ENCODE assay signal across 18 cellular contexts in genomic region chr12:100295764-100296555, GRCh38. TPM values are rescaled to one million over a fixed set of nuclear protein-coding genes. Genes with fewer than 3 reads are reported as not detected.
A peak's percentile ranks its signal among the peaks of the same experiment; 100 is the strongest.
DNase-seq lines count a peak whose midpoint lies in the region; ATAC-seq and TF ChIP-seq lines count a peak whose summit lies in the region.
"Had no signal": no experiment of that assay in that cellular context is flagged by ENCODE, and none has a peak within 500 bp of the region (broad histone marks: within the 10 kb centered on the region; RNA-seq: fewer than 3 reads in every experiment).

No MANE protein-coding gene starts in this region.

- no peak overlapping the region for H3K4me3 Mint-ChIP-seq in T-helper 17 cell
- H3K4me3 Mint-ChIP-seq: activated CD4-positive, alpha-beta T cell treated with anti-CD3 and anti-CD28 coated beads, Interleukin-2, amount 10 ng/mL, durations not matched to agents 7 days and 5 days had no signal

- H3K27ac ChIP-seq in adrenal gland: peak overlapping the region in 3 of 5 donors; percentile 14 to 66 (median 38)
- H3K27ac ChIP-seq: pancreas, spleen, stomach had no signal

- H3K9me3 ChIP-seq in adrenal gland (replicated peaks in 1 of 3): no peaks in the 10 kb centered on the region
- no peaks in the 10 kb centered on the region for H3K9me3 ChIP-seq in T-helper 17 cell (ENCODE audit: control insufficient read depth, low read length, poor library complexity, severe bottlenecking)
- H3K9me3 ChIP-seq: stomach had no signal

- no peaks in the 10 kb centered on the region for H3K27me3 Mint-ChIP-seq in T-helper 17 cell
- H3K27me3 Mint-ChIP-seq: activated CD4-positive, alpha-beta T cell treated with anti-CD3 and anti-CD28 coated beads, Interleukin-2, amount 10 ng/mL, durations not matched to agents 7 days and 5 days had no signal

- H3K36me3 Mint-ChIP-seq in T-helper 17 cell (ENCODE audit: low read depth): peaks cover 14% of the 10 kb centered on the region

- H3K27ac Mint-ChIP-seq in T-helper 17 cell: no peak overlapping the region
- H3K27ac Mint-ChIP-seq: activated CD4-positive, alpha-beta T cell treated with anti-CD3 and anti-CD28 coated beads, Interleukin-2, amount 10 ng/mL, durations not matched to agents 7 days and 5 days had no signal

- peaks cover 0 to 6% of the 10 kb centered on the region in 2 donors for H3K36me3 ChIP-seq in adrenal gland (replicated peaks in 1 of 2)

- H3K4me1 ChIP-seq in adrenal gland (replicated peaks in 1 of 2): peaks cover 8 to 13% of the 10 kb centered on the region in 2 donors
- H3K4me1 ChIP-seq: pancreas, spleen, stomach had no signal

- ATAC-seq in GM18502 (IDR thresholded peaks at IDR 0.05; ENCODE audit: poor library complexity, unreplicated experiment) (no peak), GM21528 (IDR thresholded peaks at IDR 0.05; ENCODE audit: low FRiP score, unreplicated experiment) (no peak), T-helper 17 cell (no peak)
- ATAC-seq: pancreas had no signal

- TF ChIP-seq POLR2A in adrenal gland (IDR thresholded peaks at IDR 0.05) (no peak), erythroblast (IDR thresholded peaks at IDR 0.05; ENCODE audit: low read length) (no peak)

- DNase-seq in A172 (ENCODE audit: low spot score) (peak; percentile 55), GM04503 (ENCODE audit: low read depth) (peak; percentile 10), adrenal gland (peak in 1 of 7 donors; percentile 29), fibroblast of the aortic adventitia (ENCODE audit: low read depth) (peak; percentile 9), erythroblast (lab: John Stamatoyannopoulos, UW) (no peak), T-helper 17 cell (no peak)
- DNase-seq: activated CD4-positive, alpha-beta T cell treated with anti-CD3 and anti-CD28 coated beads, Interleukin-2, amount 10 ng/mL, durations not matched to agents 7 days and 5 days; effector CD8-positive, alpha-beta T cell; Kasumi-1; NCI-H187; NCI-H774; pancreas; spleen; stomach; T-helper 9 cell had no signal

- no peaks in the 10 kb centered on the region for H3K27me3 ChIP-seq in adrenal gland
- H3K27me3 ChIP-seq: pancreas, spleen, stomach had no signal

- 42 to 66% (median 57%) methylated on average over 4 of the region's 4 CpGs for WGBS in adrenal gland, 4 donors

- intact Hi-C loops in adrenal gland (cut with DNase I): no loop called here

- TF ChIP-seq CTCF in adrenal gland (IDR thresholded peaks at IDR 0.05) (no peak), fibroblast of the aortic adventitia (IDR thresholded peaks at IDR 0.05; ENCODE audit: insufficient read depth, low read length) (no peak)

- H3K4me1 Mint-ChIP-seq in T-helper 17 cell: no peaks in the 10 kb centered on the region
- H3K4me1 Mint-ChIP-seq: activated CD4-positive, alpha-beta T cell treated with anti-CD3 and anti-CD28 coated beads, Interleukin-2, amount 10 ng/mL, durations not matched to agents 7 days and 5 days had no signal

- no peak overlapping the region for H3K4me3 ChIP-seq in adrenal gland
- H3K4me3 ChIP-seq in fibroblast of the aortic adventitia (ENCODE audit: low read depth, low read length): no peak overlapping the region
- H3K4me3 ChIP-seq: pancreas, spleen, stomach had no signal

RNA-seq across cellular contexts. Expression of gene SCYL2, which starts 29.0 kb away (rescaled TPM):
- 47.8 and 98.4 TPM in 2 replicates for total RNA-seq in A172 (2014; rRNA removed; shearing (Covaris generic))
- total RNA-seq in adrenal gland (10 to 100 TPM; 29.9 to 54.6 (median 41.7) TPM), fibroblast of the aortic adventitia (ENCODE audit: low replicate concordance) (49.1 and 49.4 TPM in 2 replicates), T-helper 17 cell (10 to 100 TPM; 30.2 to 40.9 TPM)
- polyA plus RNA-seq in adrenal gland: 10 to 100 TPM; 12.1 to 45.0 (median 14.6) TPM

RNA-seq across cellular contexts. Expression of gene DEPDC4, which starts 29.1 kb away (rescaled TPM):
- total RNA-seq in A172 (2014; rRNA removed; shearing (Covaris generic)): 2.8 and 3.1 TPM in 2 replicates
- total RNA-seq in adrenal gland (1 to 10 TPM in 4 of 8 donors, under 1 TPM in 3, not detected in 1; 0.17 to 3.5 (median 1.5) TPM), fibroblast of the aortic adventitia (ENCODE audit: low replicate concordance) (2.1 and 5.9 TPM in 2 replicates), T-helper 17 cell (not detected)
- 1 to 10 TPM in 2 of 3 donors, under 1 TPM in 1; 0.67 to 1.7 (median 1.2) TPM for polyA plus RNA-seq in adrenal gland
- total RNA-seq: mononuclear cell had no signal

Comparison
In these comparisons a context has a peak if more than half of its experiments do, and no peak if none do; other contexts are left out.
1. DNase-seq: peak in A172 (single experiment), GM04503 (single experiment) and fibroblast of the aortic adventitia (single experiment); none in erythroblast (0 of 2) and T-helper 17 cell (0 of 3).